9 cellular contexts compared by ENCODE assay signal in the genomic region with DNA sequence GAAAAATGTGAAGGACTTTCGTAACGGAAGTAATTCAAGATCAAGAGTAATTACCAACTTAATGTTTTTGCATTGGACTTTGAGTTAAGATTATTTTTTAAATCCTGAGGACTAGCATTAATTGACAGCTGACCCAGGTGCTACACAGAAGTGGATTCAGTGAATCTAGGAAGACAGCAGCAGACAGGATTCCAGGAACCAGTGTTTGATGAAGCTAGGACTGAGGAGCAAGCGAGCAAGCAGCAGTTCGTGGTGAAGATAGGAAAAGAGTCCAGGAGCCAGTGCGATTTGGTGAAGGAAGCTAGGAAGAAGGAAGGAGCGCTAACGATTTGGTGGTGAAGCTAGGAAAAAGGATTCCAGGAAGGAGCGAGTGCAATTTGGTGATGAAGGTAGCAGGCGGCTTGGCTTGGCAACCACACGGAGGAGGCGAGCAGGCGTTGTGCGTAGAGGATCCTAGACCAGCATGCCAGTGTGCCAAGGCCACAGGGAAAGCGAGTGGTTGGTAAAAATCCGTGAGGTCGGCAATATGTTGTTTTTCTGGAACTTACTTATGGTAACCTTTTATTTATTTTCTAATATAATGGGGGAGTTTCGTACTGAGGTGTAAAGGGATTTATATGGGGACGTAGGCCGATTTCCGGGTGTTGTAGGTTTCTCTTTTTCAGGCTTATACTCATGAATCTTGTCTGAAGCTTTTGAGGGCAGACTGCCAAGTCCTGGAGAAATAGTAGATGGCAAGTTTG. TPM values are rescaled to one million over a fixed set of nuclear protein-coding genes. Genes with fewer than 3 reads are reported as not detected.
DNase-seq lines count a peak whose midpoint lies in the region; ATAC-seq and TF ChIP-seq lines count a peak whose summit lies in the region.
"Had no signal": no experiment of that assay in that cellular context is flagged by ENCODE, and none has a peak within 500 bp of the region (broad histone marks: within the 10 kb centered on the region; RNA-seq: fewer than 3 reads in every experiment).

No MANE protein-coding gene starts in this region.

- peaks cover 28% of the 10 kb centered on the region for H3K4me1 Mint-ChIP-seq in GM23338
- peaks cover 51% of the 10 kb centered on the region for H3K4me1 Mint-ChIP-seq in T-helper 17 cell

- H3K36me3 Mint-ChIP-seq in GM23338 (ENCODE audit: low read depth), result no peaks in the 10 kb centered on the region; the same call in 2 of the 3 replicates
- H3K36me3 Mint-ChIP-seq in T-helper 17 cell (ENCODE audit: low read depth), result peaks cover 23% of the 10 kb centered on the region

- H3K27ac Mint-ChIP-seq in GM23338, result no peak overlapping the region
- H3K27ac Mint-ChIP-seq in T-helper 17 cell, result no peak overlapping the region

- H3K27me3 Mint-ChIP-seq in GM23338 (ENCODE audit: insufficient read depth, low read depth, poor library complexity) (peaks cover 33% of the 10 kb centered on the region), T-helper 17 cell (no peaks in the 10 kb centered on the region)
- H3K27me3 Mint-ChIP-seq: naive thymus-derived CD8-positive, alpha-beta T cell had no signal

- H3K36me3 ChIP-seq in GM23338 (ENCODE audit: insufficient read depth), result peaks cover 48% of the 10 kb centered on the region
- peaks cover 50% of the 10 kb centered on the region for H3K36me3 ChIP-seq in ectodermal cell (ENCODE audit: control insufficient read depth, insufficient read depth, low read length)
- H3K36me3 ChIP-seq in mucosa of stomach (ENCODE audit: control insufficient read depth, insufficient read depth, low read length), result peaks cover 43% of the 10 kb centered on the region

- H3K79me2 ChIP-seq in GM23338 (replicated peaks; ENCODE audit: insufficient read depth), result peaks cover 74% of the 10 kb centered on the region

- TF ChIP-seq CTCF in 22Rv1 (IDR thresholded peaks at IDR 0.05) (no peak), GM23338 (conservative IDR thresholded peaks at IDR 0.05; ENCODE audit: low read depth in 2 of 2) (no peak)

- H3K4me3 ChIP-seq in GM23338, result peak overlapping the region; percentile 65
- peak overlapping the region; percentile 88 for H3K4me3 ChIP-seq in ectodermal cell (ENCODE audit: insufficient read depth, low read depth, low read length)
- H3K4me3 ChIP-seq in mucosa of stomach (ENCODE audit: low read length), result peak overlapping the region; percentile 99

- no peak overlapping the region for H2AFZ ChIP-seq in GM23338

- H3K4me2 ChIP-seq in GM23338, result peak overlapping the region; percentile 84

- H3K27me3 ChIP-seq in GM23338 (ENCODE audit: insufficient read depth) (no peaks in the 10 kb centered on the region), ectodermal cell (ENCODE audit: control insufficient read depth, insufficient read depth, low read length, poor library complexity, severe bottlenecking) (no peaks in the 10 kb centered on the region), mucosa of stomach (ENCODE audit: control insufficient read depth, insufficient read depth, low read length) (no peaks in the 10 kb centered on the region)

- peaks cover 65% of the 10 kb centered on the region for H3F3A ChIP-seq in GM23338 (replicated peaks; ENCODE audit: low read depth)

- whole genome bisulfite sequencing in ectodermal cell, 2 experiments, result 0 to 1% methylated on average over 20 of the region's 20 CpGs

- no peak for DNase-seq in GM23338 (ENCODE audit: low spot score)
- peak; percentile 58 for DNase-seq in RPMI7951 (ENCODE audit: low read depth)
- DNase-seq in T-helper 17 cell, result no peak

- H3K4me3 Mint-ChIP-seq in GM23338 (no peak overlapping the region), T-helper 17 cell (no peak overlapping the region)
- H3K4me3 Mint-ChIP-seq: naive thymus-derived CD8-positive, alpha-beta T cell had no signal

- peak overlapping the region; percentile 99 for H3K9ac ChIP-seq in mucosa of stomach (ENCODE audit: low read length)

- H3K4me1 ChIP-seq in GM23338 (ENCODE audit: insufficient read depth) (peaks cover 30% of the 10 kb centered on the region), ectodermal cell (ENCODE audit: control insufficient read depth, insufficient read depth, low read length) (peaks cover 5% of the 10 kb centered on the region), mucosa of stomach (ENCODE audit: control insufficient read depth, insufficient read depth, low read length) (peaks cover 26% of the 10 kb centered on the region)

- no peak for ATAC-seq in GM23338
- ATAC-seq in GM18520 (IDR thresholded peaks at IDR 0.05; ENCODE audit: unreplicated experiment), result no peak
- no peak for ATAC-seq in T-helper 17 cell
- no peak for ATAC-seq in GM18498 (IDR thresholded peaks at IDR 0.05; ENCODE audit: unreplicated experiment)
- ATAC-seq: naive thymus-derived CD8-positive, alpha-beta T cell had no signal

- no peaks in the 10 kb centered on the region for H3K9me2 ChIP-seq in GM23338 (ENCODE audit: insufficient read depth)

- H3K27ac ChIP-seq in 22Rv1, result peak overlapping the region; percentile 98
- peak overlapping the region; percentile 100 for H3K27ac ChIP-seq in GM23338 (ENCODE audit: low read depth)
- peak overlapping the region; percentile 98 for H3K27ac ChIP-seq in ectodermal cell (ENCODE audit: insufficient read depth, low read depth, low read length, poor library complexity, severe bottlenecking)

- H3K9me3 Mint-ChIP-seq in GM23338, result peaks cover 8% of the 10 kb centered on the region; the same call in 2 of the 3 replicates
- H3K9me3 Mint-ChIP-seq: naive thymus-derived CD8-positive, alpha-beta T cell had no signal

- H4K20me1 ChIP-seq in GM23338 (replicated peaks; ENCODE audit: insufficient read depth), result peaks cover 57% of the 10 kb centered on the region

- H3K9me3 ChIP-seq in ectodermal cell (ENCODE audit: control insufficient read depth, low read length) (no peaks in the 10 kb centered on the region), mucosa of stomach (ENCODE audit: control insufficient read depth, low read length) (no peaks in the 10 kb centered on the region), T-helper 17 cell (ENCODE audit: control insufficient read depth, low read length, poor library complexity, severe bottlenecking) (no peaks in the 10 kb centered on the region)

TF ChIP-seq in GM23338, 12 proteins besides CTCF, POLR2A, EP300 and RAD21 (continues in another document):
- no peak for TF ChIP-seq ZNF114 (CRISPR knock-in tag; IDR thresholded peaks at IDR 0.05)
- TF ChIP-seq POLR2AphosphoS5 (IDR thresholded peaks at IDR 0.05; ENCODE audit: low read depth), result peak; percentile 54; the same call in 1 of the 2 replicates
- no peak for TF ChIP-seq NANOG (IDR thresholded peaks at IDR 0.05; ENCODE audit: borderline replicate concordance)
- TF ChIP-seq, protein P1, sequence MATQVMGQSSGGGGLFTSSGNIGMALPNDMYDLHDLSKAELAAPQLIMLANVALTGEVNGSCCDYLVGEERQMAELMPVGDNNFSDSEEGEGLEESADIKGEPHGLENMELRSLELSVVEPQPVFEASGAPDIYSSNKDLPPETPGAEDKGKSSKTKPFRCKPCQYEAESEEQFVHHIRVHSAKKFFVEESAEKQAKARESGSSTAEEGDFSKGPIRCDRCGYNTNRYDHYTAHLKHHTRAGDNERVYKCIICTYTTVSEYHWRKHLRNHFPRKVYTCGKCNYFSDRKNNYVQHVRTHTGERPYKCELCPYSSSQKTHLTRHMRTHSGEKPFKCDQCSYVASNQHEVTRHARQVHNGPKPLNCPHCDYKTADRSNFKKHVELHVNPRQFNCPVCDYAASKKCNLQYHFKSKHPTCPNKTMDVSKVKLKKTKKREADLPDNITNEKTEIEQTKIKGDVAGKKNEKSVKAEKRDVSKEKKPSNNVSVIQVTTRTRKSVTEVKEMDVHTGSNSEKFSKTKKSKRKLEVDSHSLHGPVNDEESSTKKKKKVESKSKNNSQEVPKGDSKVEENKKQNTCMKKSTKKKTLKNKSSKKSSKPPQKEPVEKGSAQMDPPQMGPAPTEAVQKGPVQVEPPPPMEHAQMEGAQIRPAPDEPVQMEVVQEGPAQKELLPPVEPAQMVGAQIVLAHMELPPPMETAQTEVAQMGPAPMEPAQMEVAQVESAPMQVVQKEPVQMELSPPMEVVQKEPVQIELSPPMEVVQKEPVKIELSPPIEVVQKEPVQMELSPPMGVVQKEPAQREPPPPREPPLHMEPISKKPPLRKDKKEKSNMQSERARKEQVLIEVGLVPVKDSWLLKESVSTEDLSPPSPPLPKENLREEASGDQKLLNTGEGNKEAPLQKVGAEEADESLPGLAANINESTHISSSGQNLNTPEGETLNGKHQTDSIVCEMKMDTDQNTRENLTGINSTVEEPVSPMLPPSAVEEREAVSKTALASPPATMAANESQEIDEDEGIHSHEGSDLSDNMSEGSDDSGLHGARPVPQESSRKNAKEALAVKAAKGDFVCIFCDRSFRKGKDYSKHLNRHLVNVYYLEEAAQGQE (IDR thresholded peaks at IDR 0.05; ENCODE audit: unreplicated experiment), result no peak

RNA-seq across cellular contexts. Expression of a gene that starts 1.6 kb away (rescaled TPM):
- 1,789 and 2,206 TPM in 2 replicates for total RNA-seq in GM23338 (2014; rRNA removed; shearing (Covaris generic))
- polyA plus RNA-seq in GM23338 (2016; fragmentation: Nextera tagmentation; extraction: Ambion mirVana), result 4,618 and 6,020 TPM in 2 replicates
- 481 and 510 TPM in 2 replicates for total RNA-seq in RPMI7951 (2014; rRNA removed; shearing (Covaris generic))
- 2,593 TPM for polyA plus RNA-seq in ectodermal cell (2013, experiment 1 of 4)
- 2,616 TPM for polyA plus RNA-seq in ectodermal cell (2013, experiment 2 of 4)
- polyA plus RNA-seq in ectodermal cell (2013, experiment 3 of 4), result 1,460 TPM
- 1,510 TPM for polyA plus RNA-seq in ectodermal cell (2013, experiment 4 of 4)
- over 10,000 TPM; 25,853 to 29,025 TPM for total RNA-seq in T-helper 17 cell

RNA-seq across cellular contexts. Expression of a gene that starts 24.4 kb away (rescaled TPM):
- 55.1 and 66.1 TPM in 2 replicates for total RNA-seq in GM23338 (2014; rRNA removed; shearing (Covaris generic))
- 52.7 and 61.7 TPM in 2 replicates for polyA plus RNA-seq in GM23338 (2016; fragmentation: Nextera tagmentation; extraction: Ambion mirVana)
- total RNA-seq in RPMI7951 (2014; rRNA removed; shearing (Covaris generic)), result 64.1 and 65.7 TPM in 2 replicates
- polyA plus RNA-seq in ectodermal cell (2013, experiment 1 of 4), result 52.2 TPM
- 49.6 TPM for polyA plus RNA-seq in ectodermal cell (2013, experiment 2 of 4)
- 46.2 TPM for polyA plus RNA-seq in ectodermal cell (2013, experiment 3 of 4)
- 55.4 TPM for polyA plus RNA-seq in ectodermal cell (2013, experiment 4 of 4)
- 10 to 100 TPM; 56.6 to 61.7 TPM for total RNA-seq in T-helper 17 cell

RNA-seq across cellular contexts. Expression of a gene that starts 57.7 kb away (rescaled TPM):
- total RNA-seq in GM23338 (2014; rRNA removed; shearing (Covaris generic)), result 29.2 and 29.8 TPM in 2 replicates
- polyA plus RNA-seq in GM23338 (2016; fragmentation: Nextera tagmentation; extraction: Ambion mirVana), result 9.5 and 11.9 TPM in 2 replicates
- 20.9 and 38.4 TPM in 2 replicates for total RNA-seq in RPMI7951 (2014; rRNA removed; shearing (Covaris generic))
- 9.3 TPM for polyA plus RNA-seq in ectodermal cell (2013, experiment 1 of 4)
- polyA plus RNA-seq in ectodermal cell (2013, experiment 2 of 4), result 11.2 TPM
- polyA plus RNA-seq in ectodermal cell (2013, experiment 3 of 4), result 15.5 TPM
- 13.8 TPM for polyA plus RNA-seq in ectodermal cell (2013, experiment 4 of 4)
- 100 to 1,000 TPM; 123 to 187 TPM for total RNA-seq in T-helper 17 cell

Comparison
In these comparisons a context has a peak if more than half of its experiments do, and no peak if none do; other contexts are left out.
1. RNA of a gene that starts 1.6 kb away (total RNA-seq): 25,853 to 29,025 TPM in T-helper 17 cell; 1,789 to 2,206 TPM in GM23338 and 481 to 510 TPM in RPMI7951; every median in the first group is over 10 times any median in the second.
2. Peak in every context shown above with its lines, with median percentiles within 50 percentile points of each other: H3K27ac ChIP-seq and H3K4me3 ChIP-seq.